10 cellular contexts compared by ENCODE assay signal in the genomic region with DNA sequence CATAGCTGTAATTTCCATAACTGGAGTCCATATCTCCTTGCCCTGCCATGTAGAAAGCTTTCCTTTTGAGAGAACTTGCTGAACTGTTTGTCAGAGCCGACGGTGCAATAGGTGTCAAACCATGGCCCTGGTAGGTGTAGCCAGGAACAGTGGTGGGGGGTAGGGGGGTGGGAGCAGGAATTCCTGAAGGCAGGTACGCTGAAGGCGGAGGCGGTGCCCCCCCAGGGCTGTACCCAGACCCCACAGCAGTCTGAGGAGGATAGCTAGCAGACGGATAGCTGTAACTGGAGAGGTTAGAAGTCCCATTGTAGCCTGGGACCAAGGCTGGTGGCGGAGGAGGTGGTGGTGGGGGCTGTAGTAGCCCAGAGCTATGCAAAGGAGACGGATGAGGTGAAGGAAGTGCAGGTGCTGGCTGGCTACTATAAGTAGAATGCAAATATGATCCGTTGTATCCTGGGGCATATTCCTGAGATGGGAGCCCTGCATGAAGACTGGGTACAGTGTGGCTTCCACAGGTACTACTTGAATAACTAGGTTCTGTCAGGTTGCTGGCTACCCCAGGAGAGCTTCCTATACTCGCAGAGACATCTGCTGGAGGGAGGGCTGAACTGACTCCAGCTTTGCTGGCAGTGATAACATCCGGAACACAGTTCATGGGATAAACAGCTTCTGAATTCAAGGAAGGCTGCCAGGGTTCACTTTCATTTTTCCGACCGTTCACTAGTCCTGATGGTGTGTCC.
DNase-seq lines count a peak whose midpoint lies in the region; ATAC-seq, FAIRE-seq and TF ChIP-seq lines count a peak whose summit lies in the region.
"Had no signal": no experiment of that assay in that cellular context is flagged by ENCODE, and none has a peak within 500 bp of the region (broad histone marks: within the 10 kb centered on the region; RNA-seq: fewer than 3 reads in every experiment).

No MANE protein-coding gene starts in this region.

- peak; percentile 49 for ATAC-seq in GM19463 (IDR thresholded peaks at IDR 0.05; ENCODE audit: unreplicated experiment)
- peak; percentile 51; the same call in 1 of the 2 replicates for ATAC-seq in Panc1

- H3K4me1 Mint-ChIP-seq in activated T-cell treated with anti-CD3 and anti-CD28 coated beads, Interleukin-2, amount 50 U/mL, for 24 hours (ENCODE audit: low read depth): no peaks in the 10 kb centered on the region
- H3K4me1 Mint-ChIP-seq in activated CD4-positive, alpha-beta memory T cell treated with anti-CD3 and anti-CD28 coated beads, Interleukin-2, amount 10 ng/mL, durations not matched to agents 7 days and 5 days: no peaks in the 10 kb centered on the region

- no peaks in the 10 kb centered on the region for H3K36me3 ChIP-seq in Panc1 (ENCODE audit: control insufficient read depth, insufficient read depth, low read length)
- H3K36me3 ChIP-seq in keratinocyte (ENCODE audit: control insufficient read depth in 2 of 2, extremely low read depth in 1 of 2, insufficient read depth in 2 of 2, low read length in 2 of 2): peaks cover 5 to 9% of the 10 kb centered on the region in 2 experiments

- H2AFZ ChIP-seq in keratinocyte (ENCODE audit: control insufficient read depth, low read length): no peak overlapping the region

- H3K4me3 Mint-ChIP-seq in activated T-cell treated with anti-CD3 and anti-CD28 coated beads, Interleukin-2, amount 50 U/mL, for 24 hours: no peak overlapping the region
- H3K4me3 Mint-ChIP-seq in activated CD4-positive, alpha-beta memory T cell treated with anti-CD3 and anti-CD28 coated beads, Interleukin-2, amount 10 ng/mL, durations not matched to agents 7 days and 5 days: no peak overlapping the region
- H3K4me3 Mint-ChIP-seq: activated naive CD8-positive, alpha-beta T cell had no signal

- BruUV-seq in Panc1 (replicated peaks; lab: Mats Ljungman, UMichigan): no TSS peak

- H3K4me3 ChIP-seq in Panc1 (ENCODE audit: low read depth in 2 of 2, low read length in 2 of 2): no peak overlapping the region
- H3K4me3 ChIP-seq in keratinocyte (ENCODE audit: control insufficient read depth in 2 of 3, extremely low read depth in 1 of 3, insufficient read depth in 2 of 3, low read depth in 1 of 3, low read length in 3 of 3): no peak overlapping the region

- intact Hi-C loops in Panc1 (cut with micrococcal nuclease; ENCODE audit: unreplicated experiment): no loop called here

- dilution Hi-C loops in keratinocyte (cut with MboI; ENCODE audit: extremely low pct_ligation_motif_present, low sequenced_read_pairs): no loop called here

- peak; percentile 35 for TF ChIP-seq CTCF in Panc1 (IDR thresholded peaks at IDR 0.05)
- peak in 2 of 3 experiments; percentile 23 to 37 for TF ChIP-seq CTCF in keratinocyte (optimal IDR thresholded peaks at IDR 0.05 in 1 of 3, IDR thresholded peaks at IDR 0.05 in 1 of 3, conservative IDR thresholded peaks at IDR 0.05 in 1 of 3; ENCODE audit: extremely low read depth in 1 of 3, insufficient read depth in 2 of 3, low read length in 3 of 3)

- no peaks in the 10 kb centered on the region for H3K27me3 Mint-ChIP-seq in activated T-cell treated with anti-CD3 and anti-CD28 coated beads, Interleukin-2, amount 50 U/mL, for 24 hours
- no peaks in the 10 kb centered on the region for H3K27me3 Mint-ChIP-seq in activated CD4-positive, alpha-beta memory T cell treated with anti-CD3 and anti-CD28 coated beads, Interleukin-2, amount 10 ng/mL, durations not matched to agents 7 days and 5 days
- H3K27me3 Mint-ChIP-seq: activated naive CD8-positive, alpha-beta T cell had no signal

- no peak overlapping the region for H3K27ac Mint-ChIP-seq in activated T-cell treated with anti-CD3 and anti-CD28 coated beads, Interleukin-2, amount 50 U/mL, for 24 hours
- H3K27ac Mint-ChIP-seq in activated CD4-positive, alpha-beta memory T cell treated with anti-CD3 and anti-CD28 coated beads, Interleukin-2, amount 10 ng/mL, durations not matched to agents 7 days and 5 days: no peak overlapping the region
- H3K27ac Mint-ChIP-seq: activated naive CD8-positive, alpha-beta T cell had no signal

- no peaks in the 10 kb centered on the region for H3K9me3 Mint-ChIP-seq in activated T-cell treated with anti-CD3 and anti-CD28 coated beads, Interleukin-2, amount 50 U/mL, for 24 hours
- peaks cover 7% of the 10 kb centered on the region for H3K9me3 Mint-ChIP-seq in activated CD4-positive, alpha-beta memory T cell treated with anti-CD3 and anti-CD28 coated beads, Interleukin-2, amount 10 ng/mL, durations not matched to agents 7 days and 5 days

- H3K27ac ChIP-seq in Panc1 (ENCODE audit: low read length) (peak overlapping the region; percentile 7; the same call in 1 of the 2 replicates), keratinocyte (ENCODE audit: control insufficient read depth, insufficient read depth, low read length) (no peak overlapping the region)

- CTCF ChIA-PET in Panc1 (lab: Charles Lee): no interaction called here
- CTCF ChIA-PET in activated CD4-positive, alpha-beta memory T cell treated with anti-CD3 and anti-CD28 coated beads, Interleukin-2, amount 10 ng/mL, durations not matched to agents 7 days and 5 days (lab: Charles Lee): no interaction called here

- peak; percentile 18 for DNase-seq in A172 (ENCODE audit: low spot score)
- DNase-seq in Panc1 (ENCODE audit: low read depth, low spot score): no peak
- DNase-seq in keratinocyte (ENCODE audit: low read depth, low spot score): no peak
- DNase-seq in mesenteric fat pad (ENCODE audit: low spot score): no peak
- DNase-seq in activated T-cell treated with anti-CD3 and anti-CD28 coated beads, Interleukin-2, amount 50 U/mL, for 24 hours: no peak
- DNase-seq in NCI-H345 treated with DMSO at 0.1 percent for 48 hours (lab: John Stamatoyannopoulos, UW; ENCODE audit: unreplicated experiment): no peak
- no peak for DNase-seq in activated CD4-positive, alpha-beta memory T cell treated with anti-CD3 and anti-CD28 coated beads, Interleukin-2, amount 10 ng/mL, durations not matched to agents 7 days and 5 days
- DNase-seq: KBM-7 had no signal

- H3K9me3 ChIP-seq in Panc1 (ENCODE audit: control insufficient read depth, insufficient read depth, low read depth, low read length): no peaks in the 10 kb centered on the region
- H3K9me3 ChIP-seq in keratinocyte (ENCODE audit: control insufficient read depth, low read depth, low read length): no peaks in the 10 kb centered on the region

- H3K9ac ChIP-seq in keratinocyte (ENCODE audit: control insufficient read depth, extremely low read depth, insufficient read depth, low read length): no peak overlapping the region

- no peaks in the 10 kb centered on the region for H3K79me2 ChIP-seq in keratinocyte (ENCODE audit: control insufficient read depth, insufficient read depth, low read length)

- H3K27me3 ChIP-seq in Panc1 (ENCODE audit: control insufficient read depth, insufficient read depth, low read length) (no peaks in the 10 kb centered on the region), keratinocyte (ENCODE audit: control insufficient read depth, extremely low read depth, insufficient read depth, low read length) (no peaks in the 10 kb centered on the region)

- no peaks in the 10 kb centered on the region for H3K36me3 Mint-ChIP-seq in activated T-cell treated with anti-CD3 and anti-CD28 coated beads, Interleukin-2, amount 50 U/mL, for 24 hours (ENCODE audit: low read depth)
- H3K36me3 Mint-ChIP-seq in activated CD4-positive, alpha-beta memory T cell treated with anti-CD3 and anti-CD28 coated beads, Interleukin-2, amount 10 ng/mL, durations not matched to agents 7 days and 5 days (ENCODE audit: low read depth): no peaks in the 10 kb centered on the region
- H3K36me3 Mint-ChIP-seq: activated naive CD8-positive, alpha-beta T cell had no signal

- POLR2A ChIA-PET in Panc1 (lab: Charles Lee): no interaction called here
- POLR2A ChIA-PET in activated CD4-positive, alpha-beta memory T cell treated with anti-CD3 and anti-CD28 coated beads, Interleukin-2, amount 10 ng/mL, durations not matched to agents 7 days and 5 days (lab: Charles Lee): no interaction called here

- in situ Hi-C loops in Panc1 (cut with HindIII; ENCODE audit: low pct_unique_long_range_greater_than_20kb, low sequenced_read_pairs): no loop called here

- H4K20me1 ChIP-seq in keratinocyte (ENCODE audit: control insufficient read depth, extremely low read depth, insufficient read depth, low read length): no peaks in the 10 kb centered on the region

- no peak for FAIRE-seq in keratinocyte (lab: Jason Lieb, UNC)

- H3K4me1 ChIP-seq in Panc1 (ENCODE audit: control insufficient read depth, insufficient read depth, low read length): peaks cover 6% of the 10 kb centered on the region; the same call in 1 of the 2 replicates
- H3K4me1 ChIP-seq in keratinocyte (ENCODE audit: control insufficient read depth, extremely low read depth, insufficient read depth, low read length): no peaks in the 10 kb centered on the region

- no peak overlapping the region for H3K4me2 ChIP-seq in keratinocyte (ENCODE audit: control insufficient read depth, extremely low read depth, insufficient read depth, low read depth, low read length)

- no peaks in the 10 kb centered on the region for H3K9me1 ChIP-seq in keratinocyte (ENCODE audit: control insufficient read depth, extremely low read depth, insufficient read depth, low read length)
